ENCODE assay signal across 1 cellular context in genomic region chr20:12695937-12696336, GRCh38.
TF ChIP-seq lines count a peak whose summit lies in the region.

No MANE protein-coding gene starts in this region.

TF ChIP-seq in HepG2, 621 proteins besides CTCF, POLR2A, EP300 and RAD21 (continued from another document):
- TF ChIP-seq ZNF512B (CRISPR knock-in tag; IDR thresholded peaks at IDR 0.05; ENCODE audit: borderline replicate concordance) (no peak), HMG20A (CRISPR knock-in tag; IDR thresholded peaks at IDR 0.05; ENCODE audit: borderline replicate concordance) (no peak), DMTF1 (CRISPR knock-in tag; IDR thresholded peaks at IDR 0.05) (no peak), ZNF770 (CRISPR knock-in tag; IDR thresholded peaks at IDR 0.05) (no peak), CCAR2 (optimal IDR thresholded peaks at IDR 0.05; ENCODE audit: low read depth, low read length) (no peak), ZMYM4 (CRISPR knock-in tag; IDR thresholded peaks at IDR 0.05) (no peak), ZNF792 (CRISPR knock-in tag; IDR thresholded peaks at IDR 0.05) (no peak), TGIF2 (CRISPR knock-in tag; IDR thresholded peaks at IDR 0.05) (no peak), DRAP1 (CRISPR knock-in tag; IDR thresholded peaks at IDR 0.05) (no peak), ZBTB43 (CRISPR knock-in tag; conservative IDR thresholded peaks at IDR 0.05) (no peak), MXD3 (CRISPR knock-in tag; IDR thresholded peaks at IDR 0.05) (no peak)
